In genomic region chrX:41265615-41266014, GRCh38 we compare ENCODE assay signal across 8 cellular contexts.
DNase-seq lines count a peak whose midpoint lies in the region; ATAC-seq, FAIRE-seq and TF ChIP-seq lines count a peak whose summit lies in the region.

No MANE protein-coding gene starts in this region.

- peak; percentile 18 for FAIRE-seq in HepG2 (lab: Jason Lieb, UNC)

- no peaks in the 10 kb centered on the region for H3K9me3 ChIP-seq in HepG2 (ENCODE audit: low read length)
- no peaks in the 10 kb centered on the region for H3K9me3 ChIP-seq in stomach smooth muscle (ENCODE audit: control insufficient read depth in 2 of 2, low read length in 2 of 2)

- peak overlapping the region; percentile 67 for H3K4me2 ChIP-seq in HepG2 (ENCODE audit: low read depth, low read length)

- in situ Hi-C loops in HepG2 (cut with HindIII; ENCODE audit: extremely low pct_ligation_motif_present, low pct_unique_long_range_greater_than_20kb), result no loop called here

- H3K27me3 ChIP-seq in HepG2 (ENCODE audit: control insufficient read depth in 1 of 2, insufficient read depth in 2 of 2, low read length in 2 of 2) (no peaks in the 10 kb centered on the region), stomach smooth muscle (ENCODE audit: control insufficient read depth in 1 of 2, insufficient read depth in 2 of 2, low read length in 2 of 2) (peaks cover 0 to 6% of the 10 kb centered on the region in 2 donors)

- TF ChIP-seq EP300 in HepG2 (IDR thresholded peaks at IDR 0.05; ENCODE audit: low read depth in 2 of 2, low read length in 2 of 2), result no peak
- TF ChIP-seq EP300 in HepG2 (CRISPR knock-in tag; IDR thresholded peaks at IDR 0.05; ENCODE audit: borderline replicate concordance), result no peak

- intact Hi-C loops in HepG2 (cut with micrococcal nuclease; ENCODE audit: unreplicated experiment), result no loop called here

- H4K20me1 ChIP-seq in HepG2 (ENCODE audit: insufficient read depth, low read length), result no peaks in the 10 kb centered on the region

- DNase-seq in activated effector memory CD4-positive, alpha-beta T cell treated with anti-CD3 and anti-CD28 coated beads, Interleukin-2, amount 50 U/mL, for 16 hours, result peak; percentile 82
- DNase-seq in activated effector memory CD4-positive, alpha-beta T cell treated with Interleukin-2 at 50 U/mL for 16 hours, result no peak
- DNase-seq in activated T-helper 9 cell treated with anti-CD3 and anti-CD28 coated beads, Interleukin-2, amount 50 U/mL, for 16 hours (ENCODE audit: low read depth), result peak; percentile 16
- DNase-seq in HepG2 (ENCODE audit: low spot score), result no peak
- no peak for DNase-seq in HuH-7.5 (ENCODE audit: low spot score)
- DNase-seq in NCI-H82 (lab: John Stamatoyannopoulos, UW), result no peak

- H3K4me3 ChIP-seq in HepG2 (replicated peaks in 1 of 3; ENCODE audit: insufficient read depth in 1 of 3, low read depth in 2 of 3, low read length in 3 of 3), result peak overlapping the region in 2 of 3 experiments; percentile 20 to 40; a peak in 2 of 6 replicates
- H3K4me3 ChIP-seq in stomach smooth muscle (ENCODE audit: low read length in 2 of 2), result peak overlapping the region; percentile 19 to 57

- H3K9ac ChIP-seq in HepG2 (ENCODE audit: insufficient read depth, low read depth, low read length), result no peak overlapping the region
- no peak overlapping the region for H3K9ac ChIP-seq in stomach smooth muscle (ENCODE audit: low read length in 2 of 2)

- POLR2A ChIA-PET in HepG2 (lab: Yijun Ruan, JAX), result no interaction called here

- WGBS in HepG2 (ENCODE audit: low lambda C conversion rate), result 12% methylated on average over 6 of the region's 8 CpGs

- ATAC-seq in HepG2 (peak; percentile 53; the same call in 2 of the 3 replicates), HG02759 (IDR thresholded peaks at IDR 0.05; ENCODE audit: unreplicated experiment) (no peak)

- no TSS peak for BruUV-seq in HepG2 (replicated peaks; lab: Mats Ljungman, UMichigan)

- no peak overlapping the region for H2AFZ ChIP-seq in HepG2 (ENCODE audit: low read length)

- no peak for TF ChIP-seq POLR2A in HepG2 (IDR thresholded peaks at IDR 0.05; ENCODE audit: insufficient read depth in 1 of 2, low read depth in 2 of 2, low read length in 2 of 2)

- H3K36me3 ChIP-seq in HepG2 (replicated peaks in 1 of 2; ENCODE audit: control insufficient read depth in 1 of 2, insufficient read depth in 2 of 2, low read length in 2 of 2) (no peaks in the 10 kb centered on the region), stomach smooth muscle (ENCODE audit: control insufficient read depth in 2 of 2, insufficient read depth in 2 of 2, low read length in 2 of 2) (no peaks in the 10 kb centered on the region)

- no peak for TF ChIP-seq CTCF in HepG2 (CRISPR knock-in tag; IDR thresholded peaks at IDR 0.05)

- peaks cover 11% of the 10 kb centered on the region for H3K4me1 ChIP-seq in HepG2 (ENCODE audit: insufficient read depth, low read length)
- H3K4me1 ChIP-seq in stomach smooth muscle (ENCODE audit: control insufficient read depth, insufficient read depth, low read length), result no peaks in the 10 kb centered on the region

- CTCF ChIA-PET in HepG2 (lab: Yijun Ruan, JAX; ENCODE audit: low intra/inter-chr PET ratio, low total read pairs), result no interaction called here

- H3K79me2 ChIP-seq in HepG2 (ENCODE audit: insufficient read depth, low read length), result no peaks in the 10 kb centered on the region

- TF ChIP-seq RAD21 in HepG2 (CRISPR knock-in tag; IDR thresholded peaks at IDR 0.05), result no peak

- H3K27ac ChIP-seq in HepG2 (ENCODE audit: extremely low read length, insufficient read depth, low read length) (no peak overlapping the region), stomach smooth muscle (ENCODE audit: low read length) (no peak overlapping the region)

TF ChIP-seq in HepG2, 621 proteins besides CTCF, POLR2A, EP300 and RAD21:
- TF ChIP-seq FOXO1 (CRISPR knock-in tag; IDR thresholded peaks at IDR 0.05), result no peak
- 0 out of 2 replicates have a peak, but pooled peaks have one; percentile 13 for TF ChIP-seq SAP130 (CRISPR knock-in tag; IDR thresholded peaks at IDR 0.05; ENCODE audit: low read depth)
- no peak for TF ChIP-seq ZNF317 (CRISPR knock-in tag; IDR thresholded peaks at IDR 0.05)
- TF ChIP-seq ZNF318 (CRISPR knock-in tag; IDR thresholded peaks at IDR 0.05), result no peak
- TF ChIP-seq BRCA1 (CRISPR knock-in tag; IDR thresholded peaks at IDR 0.05), result no peak
- TF ChIP-seq ARNT2 (CRISPR knock-in tag; IDR thresholded peaks at IDR 0.05; ENCODE audit: low read depth), result no peak

Comparison
In these comparisons a context has a peak if more than half of its experiments do, and no peak if none do; other contexts are left out.
1. DNase-seq: peak in activated effector memory CD4-positive, alpha-beta T cell treated with anti-CD3 and anti-CD28 coated beads, Interleukin-2, amount 50 U/mL, for 16 hours (single experiment) and activated T-helper 9 cell treated with anti-CD3 and anti-CD28 coated beads, Interleukin-2, amount 50 U/mL, for 16 hours (single experiment); none in activated effector memory CD4-positive, alpha-beta T cell treated with Interleukin-2 at 50 U/mL for 16 hours (single experiment), HepG2 (single experiment), HuH-7.5 (single experiment) and NCI-H82 (single experiment).